ENCODE assay signal across 1 cellular context in the genomic region with DNA sequence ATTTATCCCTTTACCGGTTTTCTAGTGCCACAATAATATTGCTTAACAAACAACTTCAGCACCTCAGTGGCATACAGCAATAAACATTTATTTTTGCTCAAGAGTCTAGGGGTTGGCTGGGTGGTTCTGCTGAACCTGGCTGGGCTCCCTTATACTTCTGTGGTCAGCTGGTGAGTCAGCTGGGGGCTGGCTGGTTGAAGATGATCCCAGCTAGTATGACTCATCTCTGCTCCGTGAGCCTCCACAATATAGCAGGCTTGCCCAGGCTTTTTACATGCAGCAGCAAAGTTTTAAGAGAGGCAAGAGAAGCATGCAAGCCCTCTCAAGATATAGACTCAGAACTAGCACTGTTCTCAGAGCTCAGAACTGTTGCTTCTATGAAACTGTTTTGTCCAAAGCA.
A peak's percentile ranks its signal among the peaks of the same experiment; 100 is the strongest.
TF ChIP-seq lines count a peak whose summit lies in the region.

No MANE protein-coding gene starts in this region.

TF ChIP-seq in HEK293, 187 proteins besides CTCF, POLR2A, EP300 and RAD21 (continued from another document):
- TF ChIP-seq, protein P1, sequence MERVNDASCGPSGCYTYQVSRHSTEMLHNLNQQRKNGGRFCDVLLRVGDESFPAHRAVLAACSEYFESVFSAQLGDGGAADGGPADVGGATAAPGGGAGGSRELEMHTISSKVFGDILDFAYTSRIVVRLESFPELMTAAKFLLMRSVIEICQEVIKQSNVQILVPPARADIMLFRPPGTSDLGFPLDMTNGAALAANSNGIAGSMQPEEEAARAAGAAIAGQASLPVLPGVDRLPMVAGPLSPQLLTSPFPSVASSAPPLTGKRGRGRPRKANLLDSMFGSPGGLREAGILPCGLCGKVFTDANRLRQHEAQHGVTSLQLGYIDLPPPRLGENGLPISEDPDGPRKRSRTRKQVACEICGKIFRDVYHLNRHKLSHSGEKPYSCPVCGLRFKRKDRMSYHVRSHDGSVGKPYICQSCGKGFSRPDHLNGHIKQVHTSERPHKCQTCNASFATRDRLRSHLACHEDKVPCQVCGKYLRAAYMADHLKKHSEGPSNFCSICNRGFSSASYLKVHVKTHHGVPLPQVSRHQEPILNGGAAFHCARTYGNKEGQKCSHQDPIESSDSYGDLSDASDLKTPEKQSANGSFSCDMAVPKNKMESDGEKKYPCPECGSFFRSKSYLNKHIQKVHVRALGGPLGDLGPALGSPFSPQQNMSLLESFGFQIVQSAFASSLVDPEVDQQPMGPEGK (tag by site-specific recombination; IDR thresholded peaks at IDR 0.05): peak; percentile 65
- TF ChIP-seq ZBTB48 (tag by site-specific recombination; IDR thresholded peaks at IDR 0.05) (peak; percentile 87), ZNF571 (tag by site-specific recombination; IDR thresholded peaks at IDR 0.05) (no peak), ZNF600 (tag by site-specific recombination; IDR thresholded peaks at IDR 0.05) (0 out of 2 replicates have a peak, but pooled peaks have one; percentile 13), ZEB2 (tag by site-specific recombination; IDR thresholded peaks at IDR 0.05) (peak; percentile 55), ZNF629 (tag by site-specific recombination; IDR thresholded peaks at IDR 0.05) (peak; percentile 56), ZNF324 (tag by site-specific recombination; IDR thresholded peaks at IDR 0.05) (peak; percentile 48; the same call in 1 of the 2 replicates), ZNF585B (tag by site-specific recombination; IDR thresholded peaks at IDR 0.05) (no peak), ZSCAN16 (tag by site-specific recombination; IDR thresholded peaks at IDR 0.05) (peak; percentile 86), GLIS1 (tag by site-specific recombination; IDR thresholded peaks at IDR 0.05) (peak; percentile 31; the same call in 1 of the 2 replicates)
- TF ChIP-seq, protein P2, sequence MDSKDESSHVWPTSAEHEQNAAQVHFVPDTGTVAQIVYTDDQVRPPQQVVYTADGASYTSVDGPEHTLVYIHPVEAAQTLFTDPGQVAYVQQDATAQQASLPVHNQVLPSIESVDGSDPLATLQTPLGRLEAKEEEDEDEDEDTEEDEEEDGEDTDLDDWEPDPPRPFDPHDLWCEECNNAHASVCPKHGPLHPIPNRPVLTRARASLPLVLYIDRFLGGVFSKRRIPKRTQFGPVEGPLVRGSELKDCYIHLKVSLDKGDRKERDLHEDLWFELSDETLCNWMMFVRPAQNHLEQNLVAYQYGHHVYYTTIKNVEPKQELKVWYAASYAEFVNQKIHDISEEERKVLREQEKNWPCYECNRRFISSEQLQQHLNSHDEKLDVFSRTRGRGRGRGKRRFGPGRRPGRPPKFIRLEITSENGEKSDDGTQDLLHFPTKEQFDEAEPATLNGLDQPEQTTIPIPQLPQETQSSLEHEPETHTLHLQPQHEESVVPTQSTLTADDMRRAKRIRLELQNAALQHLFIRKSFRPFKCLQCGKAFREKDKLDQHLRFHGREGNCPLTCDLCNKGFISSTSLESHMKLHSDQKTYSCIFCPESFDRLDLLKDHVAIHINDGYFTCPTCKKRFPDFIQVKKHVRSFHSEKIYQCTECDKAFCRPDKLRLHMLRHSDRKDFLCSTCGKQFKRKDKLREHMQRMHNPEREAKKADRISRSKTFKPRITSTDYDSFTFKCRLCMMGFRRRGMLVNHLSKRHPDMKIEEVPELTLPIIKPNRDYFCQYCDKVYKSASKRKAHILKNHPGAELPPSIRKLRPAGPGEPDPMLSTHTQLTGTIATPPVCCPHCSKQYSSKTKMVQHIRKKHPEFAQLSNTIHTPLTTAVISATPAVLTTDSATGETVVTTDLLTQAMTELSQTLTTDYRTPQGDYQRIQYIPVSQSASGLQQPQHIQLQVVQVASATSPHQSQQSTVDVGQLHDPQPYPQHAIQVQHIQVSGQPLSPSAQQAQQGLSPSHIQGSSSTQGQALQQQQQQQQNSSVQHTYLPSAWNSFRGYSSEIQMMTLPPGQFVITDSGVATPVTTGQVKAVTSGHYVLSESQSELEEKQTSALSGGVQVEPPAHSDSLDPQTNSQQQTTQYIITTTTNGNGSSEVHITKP (tag by site-specific recombination; IDR thresholded peaks at IDR 0.05): peak; percentile 45
